In genomic region chr5:39760385-39761198, GRCh38 we compare ENCODE assay signal across 9 cellular contexts.
DNase-seq lines count a peak whose midpoint lies in the region; ATAC-seq, FAIRE-seq and TF ChIP-seq lines count a peak whose summit lies in the region.
"Had no signal": no experiment of that assay in that cellular context is flagged by ENCODE, and none has a peak within 500 bp of the region (broad histone marks: within the 10 kb centered on the region; RNA-seq: fewer than 3 reads in every experiment).

No MANE protein-coding gene starts in this region.

- H3K4me1 ChIP-seq in left ventricle myocardium inferior (no peaks in the 10 kb centered on the region), tibial nerve (peaks cover 0 to 26% (median 7%) of the 10 kb centered on the region in 4 donors)

- H3K27ac ChIP-seq in left ventricle myocardium inferior (replicated peaks) (peak overlapping the region; percentile 78), tibial nerve (peak overlapping the region; percentile 44 to 88 (median 67))

- peak; percentile 31 to 91 for TF ChIP-seq EP300 in tibial nerve (IDR thresholded peaks at IDR 0.05)

- WGBS in tibial nerve, 2 donors = 19 to 21% methylated on average over 5 of the region's 5 CpGs

- H3K27me3 Mint-ChIP-seq in activated CD4-positive, alpha-beta T cell treated with anti-CD3 and anti-CD28 coated beads, Interleukin-2, amount 10 ng/mL, durations not matched to agents 24 days and 14 days = peaks cover 5% of the 10 kb centered on the region
- H3K27me3 Mint-ChIP-seq in mesothelial cell of epicardium (ENCODE audit: low read depth) = peaks cover 46% of the 10 kb centered on the region

- H3K36me3 Mint-ChIP-seq in activated CD4-positive, alpha-beta T cell treated with anti-CD3 and anti-CD28 coated beads, Interleukin-2, amount 10 ng/mL, durations not matched to agents 24 days and 14 days (ENCODE audit: low read depth) = no peaks in the 10 kb centered on the region
- H3K36me3 Mint-ChIP-seq in mesothelial cell of epicardium = no peaks in the 10 kb centered on the region

- intact Hi-C loops in left ventricle myocardium inferior (cut with micrococcal nuclease) = no loop called here
- intact Hi-C loops in activated CD4-positive, alpha-beta T cell treated with anti-CD3 and anti-CD28 coated beads, Interleukin-2, amount 10 ng/mL, durations not matched to agents 24 days and 14 days (cut with micrococcal nuclease) = no loop called here

- H3K27me3 ChIP-seq in left ventricle myocardium inferior (ENCODE audit: low read depth) (no peaks in the 10 kb centered on the region), tibial nerve (no peaks in the 10 kb centered on the region)

- FAIRE-seq in HTR-8/SVneo (lab: Jason Lieb, UNC) = peak; percentile 94

- no peak overlapping the region for H3K27ac Mint-ChIP-seq in activated CD4-positive, alpha-beta T cell treated with anti-CD3 and anti-CD28 coated beads, Interleukin-2, amount 10 ng/mL, durations not matched to agents 24 days and 14 days
- no peak overlapping the region for H3K27ac Mint-ChIP-seq in mesothelial cell of epicardium

- no peaks in the 10 kb centered on the region for H3K9me3 Mint-ChIP-seq in activated CD4-positive, alpha-beta T cell treated with anti-CD3 and anti-CD28 coated beads, Interleukin-2, amount 10 ng/mL, durations not matched to agents 24 days and 14 days
- H3K9me3 Mint-ChIP-seq in mesothelial cell of epicardium = peaks cover 6% of the 10 kb centered on the region

- no peak overlapping the region for H3K4me3 Mint-ChIP-seq in activated CD4-positive, alpha-beta T cell treated with anti-CD3 and anti-CD28 coated beads, Interleukin-2, amount 10 ng/mL, durations not matched to agents 24 days and 14 days
- no peak overlapping the region for H3K4me3 Mint-ChIP-seq in mesothelial cell of epicardium

- H3K4me3 ChIP-seq in left ventricle myocardium inferior (no peak overlapping the region), tibial nerve (no peak overlapping the region)

- TF ChIP-seq POLR2A in tibial nerve (IDR thresholded peaks at IDR 0.05) = no peak

- H3K4me1 Mint-ChIP-seq in activated CD4-positive, alpha-beta T cell treated with anti-CD3 and anti-CD28 coated beads, Interleukin-2, amount 10 ng/mL, durations not matched to agents 24 days and 14 days = no peaks in the 10 kb centered on the region
- peaks cover 25% of the 10 kb centered on the region for H3K4me1 Mint-ChIP-seq in mesothelial cell of epicardium

- H3K36me3 ChIP-seq in left ventricle myocardium inferior (no peaks in the 10 kb centered on the region), tibial nerve (no peaks in the 10 kb centered on the region)

- no peak for TF ChIP-seq CTCF in left ventricle myocardium inferior (IDR thresholded peaks at IDR 0.05; ENCODE audit: borderline replicate concordance)
- TF ChIP-seq CTCF in tibial nerve (IDR thresholded peaks at IDR 0.05) = no peak
- no peak for TF ChIP-seq CTCF in mesothelial cell of epicardium (IDR thresholded peaks at IDR 0.05; ENCODE audit: unreplicated experiment)

- H3K9me3 ChIP-seq in left ventricle myocardium inferior (replicated peaks) = peaks cover 8% of the 10 kb centered on the region
- H3K9me3 ChIP-seq in tibial nerve = no peaks in the 10 kb centered on the region

- ATAC-seq in GM19035 (IDR thresholded peaks at IDR 0.05; ENCODE audit: unreplicated experiment) = no peak

- DNase-seq in HTR-8/SVneo (ENCODE audit: insufficient read length, low spot score) (peak; percentile 64), amniotic stem cell (lab: John Stamatoyannopoulos, UW) (peak; percentile 60), left ventricle myocardium inferior (peak; percentile 28), tibial nerve (ENCODE audit: low spot score in 2 of 2) (peak in 1 of 2 donors; percentile 58), middle frontal gyrus (ENCODE audit: extremely low spot score, low spot score) (no peak), mesothelial cell of epicardium (ENCODE audit: low spot score in 2 of 2, unreplicated experiment in 2 of 2) (no peak)
- DNase-seq in activated CD4-positive, alpha-beta T cell treated with anti-CD3 and anti-CD28 coated beads, Interleukin-2, amount 10 ng/mL, durations not matched to agents 24 days and 14 days = no peak
- DNase-seq: T-helper 1 cell had no signal

Comparison
In these comparisons a context has a peak if more than half of its experiments do, and no peak if none do; other contexts are left out.
1. DNase-seq: peak in HTR-8/SVneo (single experiment), amniotic stem cell (single experiment) and left ventricle myocardium inferior (single experiment); none in activated CD4-positive, alpha-beta T cell treated with anti-CD3 and anti-CD28 coated beads, Interleukin-2, amount 10 ng/mL, durations not matched to agents 24 days and 14 days (single experiment), middle frontal gyrus (single experiment) and mesothelial cell of epicardium (0 of 2).